8 cellular contexts compared by ENCODE assay signal in genomic region chr11:86245369-86246292, GRCh38. TPM values are rescaled to one million over a fixed set of nuclear protein-coding genes. Genes with fewer than 3 reads are reported as not detected.
DNase-seq lines count a peak whose midpoint lies in the region; ATAC-seq, FAIRE-seq and TF ChIP-seq lines count a peak whose summit lies in the region.

No MANE protein-coding gene starts in this region.

- peak; percentile 16 for ATAC-seq in HG02885 (IDR thresholded peaks at IDR 0.05; ENCODE audit: poor library complexity, unreplicated experiment)
- ATAC-seq in left lung: peak; percentile 25

- FAIRE-seq in GM12892 (lab: Jason Lieb, UNC): no peak

- peak; percentile 62 for DNase-seq in GM12865 (ENCODE audit: low read depth)
- peak in 1 of 3 donors; percentile 50 for DNase-seq in Peyer's patch
- DNase-seq in brain microvascular endothelial cell: no peak
- no peak for DNase-seq in left lung
- DNase-seq in GM12892 (ENCODE audit: insufficient read length): no peak
- no peak for DNase-seq in head of caudate nucleus

- peak overlapping the region; percentile 86 to 91 for H3K9ac ChIP-seq in stomach smooth muscle (ENCODE audit: low read length in 2 of 2)

- in situ Hi-C loops in brain microvascular endothelial cell (cut with HindIII; ENCODE audit: low pct_ligation_motif_present, low sequenced_read_pairs): no loop called here

- peak overlapping the region; percentile 61 for H3K4me3 ChIP-seq in GM12865 (ENCODE audit: low read depth, low read length)
- peak overlapping the region; percentile 72 to 91 (median 77) for H3K4me3 ChIP-seq in Peyer's patch
- peak overlapping the region; percentile 92 for H3K4me3 ChIP-seq in brain microvascular endothelial cell (ENCODE audit: low read depth, low read length)
- H3K4me3 ChIP-seq in left lung: peak overlapping the region; percentile 62 to 70
- H3K4me3 ChIP-seq in stomach smooth muscle (ENCODE audit: low read length in 2 of 2): peak overlapping the region; percentile 97 to 99

- H3K27ac ChIP-seq in Peyer's patch (peak overlapping the region; percentile 94 to 98 (median 97)), brain microvascular endothelial cell (peak overlapping the region; percentile 99), left lung (peak overlapping the region; percentile 96 to 98), stomach smooth muscle (ENCODE audit: low read length) (peak overlapping the region; percentile 98)

- H3K9me3 ChIP-seq in Peyer's patch (no peaks in the 10 kb centered on the region), left lung (no peaks in the 10 kb centered on the region), stomach smooth muscle (ENCODE audit: control insufficient read depth in 2 of 2, low read length in 2 of 2) (no peaks in the 10 kb centered on the region)

- intact Hi-C loops in left lung (cut with DNase I): no loop called here
- intact Hi-C loops in head of caudate nucleus (cut with DNase I): loop anchor here (2.0 kb wide), 1 partner anchor 57 kb away; the partner anchor contains the start of gene HIKESHI

- no peaks in the 10 kb centered on the region for H3K27me3 ChIP-seq in Peyer's patch
- H3K27me3 ChIP-seq in brain microvascular endothelial cell (replicated peaks): no peaks in the 10 kb centered on the region
- H3K27me3 ChIP-seq in left lung: no peaks in the 10 kb centered on the region
- H3K27me3 ChIP-seq in stomach smooth muscle (ENCODE audit: control insufficient read depth in 1 of 2, insufficient read depth in 2 of 2, low read length in 2 of 2): no peaks in the 10 kb centered on the region

- H3K36me3 ChIP-seq in Peyer's patch: no peaks in the 10 kb centered on the region
- H3K36me3 ChIP-seq in brain microvascular endothelial cell (replicated peaks): no peaks in the 10 kb centered on the region
- H3K36me3 ChIP-seq in left lung: no peaks in the 10 kb centered on the region
- no peaks in the 10 kb centered on the region for H3K36me3 ChIP-seq in stomach smooth muscle (ENCODE audit: control insufficient read depth in 2 of 2, insufficient read depth in 2 of 2, low read length in 2 of 2)

- TF ChIP-seq POLR2A in Peyer's patch (IDR thresholded peaks at IDR 0.05) (no peak), GM12892 (IDR thresholded peaks at IDR 0.05; ENCODE audit: low read depth, low read length) (no peak)

- H3K4me1 ChIP-seq in Peyer's patch: peaks cover 0 to 23% (median 2%) of the 10 kb centered on the region in 4 donors
- H3K4me1 ChIP-seq in left lung: peaks cover 13 to 49% of the 10 kb centered on the region in 2 donors
- peaks cover 3% of the 10 kb centered on the region for H3K4me1 ChIP-seq in stomach smooth muscle (ENCODE audit: control insufficient read depth, insufficient read depth, low read length)

- TF ChIP-seq CTCF in GM12865 (IDR thresholded peaks at IDR 0.05; ENCODE audit: insufficient read depth, low read depth, low read length, missing control alignments): no peak
- TF ChIP-seq CTCF in Peyer's patch (IDR thresholded peaks at IDR 0.05): no peak
- no peak for TF ChIP-seq CTCF in brain microvascular endothelial cell (IDR thresholded peaks at IDR 0.05; ENCODE audit: low read depth, low read length, missing control alignments)
- TF ChIP-seq CTCF in left lung (IDR thresholded peaks at IDR 0.05): no peak

RNA-seq across cellular contexts. Expression of gene EED, which starts 1.1 kb away (rescaled TPM):
- 10 to 100 TPM; 15.7 to 26.4 (median 20.7) TPM for total RNA-seq in Peyer's patch
- 10 to 100 TPM; 20.3 to 24.6 TPM for total RNA-seq in left lung
- 66.7 TPM for polyA plus RNA-seq in GM12892 (2012; ENCODE audit: missing spikeins)

RNA-seq across cellular contexts. Expression of gene HIKESHI, which starts 56.4 kb away (rescaled TPM):
- 10 to 100 TPM in 3 of 4 donors, 1 to 10 TPM in 1; 9.1 to 19.4 (median 15.6) TPM for total RNA-seq in Peyer's patch
- 10 to 100 TPM; 28.5 to 30.2 TPM for total RNA-seq in left lung
- polyA plus RNA-seq in GM12892 (2012; ENCODE audit: missing spikeins): 58.6 TPM
